10 cellular contexts compared by ENCODE assay signal in the genomic region with DNA sequence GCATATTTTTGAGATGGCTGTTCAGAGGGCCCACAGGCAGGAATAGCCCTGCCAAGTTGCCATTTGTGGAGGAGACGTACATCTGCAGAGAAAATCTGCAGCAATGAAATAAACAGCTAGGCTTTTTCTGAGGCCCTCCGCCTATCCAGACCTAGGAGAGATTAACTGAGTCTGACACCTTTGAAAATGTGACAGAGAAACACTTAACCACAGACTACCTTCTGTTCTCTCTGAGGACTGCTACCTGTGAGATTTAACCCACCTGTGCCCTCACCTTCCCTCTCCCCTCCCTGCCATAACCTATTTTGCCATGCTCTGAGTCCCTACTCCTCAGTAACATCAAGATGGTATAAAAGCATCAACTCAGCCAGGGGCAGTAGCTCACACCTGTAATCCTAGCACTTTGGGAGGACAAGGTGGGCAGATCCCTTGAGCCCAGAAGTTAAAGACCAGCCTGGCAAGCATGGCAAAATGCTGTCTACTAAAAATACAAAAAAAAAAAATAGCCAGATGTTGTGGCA.
"Had no signal": no experiment of that assay in that cellular context is flagged by ENCODE, and none has a peak within 500 bp of the region (broad histone marks: within the 10 kb centered on the region; RNA-seq: fewer than 3 reads in every experiment).

No MANE protein-coding gene starts in this region.

- H3K4me3 ChIP-seq: ascending aorta, cardiac muscle cell, heart right ventricle, sigmoid colon had no signal

- H3K27ac ChIP-seq: ascending aorta, cardiac muscle cell, heart right ventricle, sigmoid colon had no signal

- H3K9me3 ChIP-seq: ascending aorta, heart right ventricle, sigmoid colon had no signal

- ATAC-seq: heart right ventricle; natural killer cell treated with Interleukin-12 subunit alpha and Interleukin-12 subunit beta and Interleukin-15 and Interleukin-18, amount 100 ng/mL, for 72 hours had no signal

- H3K27ac Mint-ChIP-seq: activated naive CD8-positive, alpha-beta T cell treated with anti-CD3 and anti-CD28 coated beads, Interleukin-2, amount 10 ng/mL, durations not matched to agents 7 days and 5 days had no signal

- H3K9me3 Mint-ChIP-seq: natural killer cell treated with Interleukin-12 subunit alpha and Interleukin-12 subunit beta and Interleukin-15 and Interleukin-18, amount 100 ng/mL, for 72 hours had no signal

- H3K27me3 ChIP-seq: ascending aorta, cardiac muscle cell, heart right ventricle, sigmoid colon had no signal

- H3K36me3 Mint-ChIP-seq: natural killer cell treated with Interleukin-12 subunit alpha and Interleukin-12 subunit beta and Interleukin-15 and Interleukin-18, amount 100 ng/mL, for 72 hours had no signal

- H3K36me3 ChIP-seq: ascending aorta, cardiac muscle cell, heart right ventricle, sigmoid colon had no signal

- H3K4me3 Mint-ChIP-seq: activated naive CD8-positive, alpha-beta T cell treated with anti-CD3 and anti-CD28 coated beads, Interleukin-2, amount 10 ng/mL, durations not matched to agents 7 days and 5 days; natural killer cell treated with Interleukin-12 subunit alpha and Interleukin-12 subunit beta and Interleukin-15 and Interleukin-18, amount 100 ng/mL, for 72 hours had no signal

- DNase-seq: activated CD4-positive, alpha-beta T cell treated with anti-CD3 and anti-CD28 coated beads, Interleukin-2, amount 50 U/mL, for 1 hour; activated effector memory CD4-positive, alpha-beta T cell treated with anti-CD3 and anti-CD28 coated beads, Interleukin-2, amount 50 U/mL, for 16 hours; activated naive CD8-positive, alpha-beta T cell treated with anti-CD3 and anti-CD28 coated beads, Interleukin-2, amount 10 ng/mL, durations not matched to agents 7 days and 5 days; heart right ventricle; stimulated activated CD4-positive, alpha-beta T cell treated with anti-CD3 and anti-CD28 coated beads, Interleukin-12 subunit alpha, Interleukin-12 subunit beta, amount 100 ng/mL, for 4 hours; stimulated activated naive CD8-positive, alpha-beta T cell treated with anti-CD3 and anti-CD28 coated beads, Interleukin-15, Interleukin-2, amounts not matched to agents 100 U/mL and 50 U/mL, for 24 hours had no signal
